Comparison of ENCODE assay signal across 15 cellular contexts in genomic region chr20:23085415-23086055, GRCh38. TPM values are rescaled to one million over a fixed set of nuclear protein-coding genes. Genes with fewer than 3 reads are reported as not detected.
DNase-seq lines count a peak whose midpoint lies in the region; ATAC-seq and TF ChIP-seq lines count a peak whose summit lies in the region.
"Had no signal": no experiment of that assay in that cellular context is flagged by ENCODE, and none has a peak within 500 bp of the region (broad histone marks: within the 10 kb centered on the region; RNA-seq: fewer than 3 reads in every experiment).

No MANE protein-coding gene starts in this region.

- intact Hi-C loops in body of pancreas (cut with DNase I): no loop called here
- intact Hi-C loops in tibial artery (cut with DNase I; ENCODE audit: low total_unique reads): no loop called here

- no peaks in the 10 kb centered on the region for H3K4me1 ChIP-seq in body of pancreas
- H3K4me1 ChIP-seq in lung (ENCODE audit: control insufficient read depth in 2 of 2, insufficient read depth in 2 of 2, low read length in 2 of 2): peaks cover 0 to 3% of the 10 kb centered on the region in 2 donors
- peaks cover 0 to 77% (median 41%) of the 10 kb centered on the region in 4 donors for H3K4me1 ChIP-seq in tibial artery

- H3K27me3 ChIP-seq in body of pancreas (no peaks in the 10 kb centered on the region), lung (ENCODE audit: control insufficient read depth, insufficient read depth) (no peaks in the 10 kb centered on the region), tibial artery (no peaks in the 10 kb centered on the region)

- no peak overlapping the region for H3K4me3 ChIP-seq in body of pancreas
- peak overlapping the region; percentile 53 for H3K4me3 ChIP-seq in lung
- H3K4me3 ChIP-seq in tibial artery: peak overlapping the region; percentile 39 to 45

- ATAC-seq in body of pancreas: no peak
- ATAC-seq in lung (ENCODE audit: insufficient read depth, low FRiP score): no peak
- no peak for ATAC-seq in GM19452 (IDR thresholded peaks at IDR 0.05; ENCODE audit: unreplicated experiment)
- ATAC-seq: naive thymus-derived CD8-positive, alpha-beta T cell had no signal

- H3K9me3 ChIP-seq in body of pancreas (no peaks in the 10 kb centered on the region), lung (ENCODE audit: control insufficient read depth in 2 of 2, insufficient read depth in 1 of 2, low read length in 1 of 2) (no peaks in the 10 kb centered on the region), tibial artery (no peaks in the 10 kb centered on the region)

- 64 to 65% methylated on average over 14 to 24 of the region's 24 CpGs for WGBS in body of pancreas, 2 donors
- WGBS in lung, 2 donors: 39 to 56% methylated on average over 24 of the region's 24 CpGs

- DNase-seq in NOMO-1 (lab: John Stamatoyannopoulos, UW; ENCODE audit: unreplicated experiment in 2 of 2): peak; percentile 25 to 39
- DNase-seq in NOMO-1 treated with DMSO at 0.1 percent for 48 hours (lab: John Stamatoyannopoulos, UW; ENCODE audit: unreplicated experiment): no peak
- no peak for DNase-seq in body of pancreas
- DNase-seq in lung (ENCODE audit: low spot score): no peak
- DNase-seq in tibial artery: no peak
- DNase-seq in activated CD4-positive, CD25-positive, alpha-beta regulatory T cell (lab: John Stamatoyannopoulos, UW): no peak
- no peak for DNase-seq in COR-L47 (lab: John Stamatoyannopoulos, UW)
- DNase-seq: activated naive CD4-positive, alpha-beta T cell; effector CD8-positive, alpha-beta T cell; naive thymus-derived CD8-positive, alpha-beta T cell; stimulated activated naive CD4-positive, alpha-beta T cell had no signal

- TF ChIP-seq POLR2A in body of pancreas (IDR thresholded peaks at IDR 0.05): no peak

- H3K36me3 ChIP-seq in body of pancreas (replicated peaks in 1 of 2; ENCODE audit: insufficient read depth in 1 of 2, low read depth in 2 of 2) (no peaks in the 10 kb centered on the region), lung (ENCODE audit: control insufficient read depth in 2 of 2, insufficient read depth in 2 of 2, low read length in 2 of 2) (no peaks in the 10 kb centered on the region), tibial artery (peaks cover 0 to 4% (median 0%) of the 10 kb centered on the region in 3 donors)

- TF ChIP-seq CTCF in body of pancreas (IDR thresholded peaks at IDR 0.05) (no peak), lung (IDR thresholded peaks at IDR 0.05; ENCODE audit: control extremely low read depth, extremely low read depth) (no peak), tibial artery (IDR thresholded peaks at IDR 0.05) (no peak)

- H3K27ac ChIP-seq in body of pancreas: peak overlapping the region; percentile 19 to 69 (median 54)
- H3K27ac ChIP-seq in lung (ENCODE audit: low read depth in 1 of 2, low read length in 1 of 2): peak overlapping the region; percentile 92 to 95
- H3K27ac ChIP-seq in tibial artery: peak overlapping the region; percentile 89 to 97
- H3K27ac ChIP-seq: 22Rv1 had no signal

RNA-seq across cellular contexts. Expression of gene CD93, which starts 0.6 kb away (rescaled TPM):
- total RNA-seq in body of pancreas (10 to 100 TPM; 14.2 to 19.2 TPM), lung (100 to 1,000 TPM; 133 to 239 TPM)
- 100 to 1,000 TPM in 1 of 2 donors, 10 to 100 TPM in 1; 17.9 to 119 TPM for polyA plus RNA-seq in lung

RNA-seq across cellular contexts. Expression of gene THBD, which starts 36.1 kb away (rescaled TPM):
- total RNA-seq in body of pancreas (10 to 100 TPM; 14.3 to 44.2 TPM), lung (100 to 1,000 TPM in 1 of 2 donors, 10 to 100 TPM in 1; 73.3 to 101 TPM)
- polyA plus RNA-seq in lung: 10 to 100 TPM; 23.6 to 49.5 TPM
- polyA plus RNA-seq: naive thymus-derived CD8-positive, alpha-beta T cell had no signal

RNA-seq across cellular contexts. Expression of gene SSTR4, which starts 50.4 kb away (rescaled TPM):
- total RNA-seq in body of pancreas (not detected), lung (not detected)
- polyA plus RNA-seq in lung: under 1 TPM in 1 of 2 donors, not detected in 1; 0.06 TPM
- total RNA-seq: Daoy; naive thymus-derived CD8-positive, alpha-beta T cell; RPMI7951 had no signal
- polyA plus RNA-seq: naive thymus-derived CD8-positive, alpha-beta T cell had no signal

Comparison
In these comparisons a context has a peak if more than half of its experiments do, and no peak if none do; other contexts are left out.
1. DNase-seq: peak in NOMO-1 (2 of 2); none in NOMO-1 treated with DMSO at 0.1 percent for 48 hours (single experiment), body of pancreas (0 of 4), lung (single experiment), tibial artery (0 of 2), activated CD4-positive, CD25-positive, alpha-beta regulatory T cell (0 of 4) and COR-L47 (single experiment).
2. H3K4me3 ChIP-seq: peak in lung (single experiment) and tibial artery (2 of 2); none in body of pancreas (0 of 2).
3. RNA of gene CD93, which starts 0.6 kb away (total RNA-seq): 133 to 239 TPM in lung; 14.2 to 19.2 TPM in body of pancreas; every median in the first group is over 4 times any median in the second.
4. Peak in every context shown above with its lines, with median percentiles within 50 percentile points of each other: H3K27ac ChIP-seq.